8 cellular contexts compared by ENCODE assay signal in genomic region chrX:56733459-56734046, GRCh38. TPM values are rescaled to one million over a fixed set of nuclear protein-coding genes. Genes with fewer than 3 reads are reported as not detected.
A peak's percentile ranks its signal among the peaks of the same experiment; 100 is the strongest.
DNase-seq lines count a peak whose midpoint lies in the region; ATAC-seq and TF ChIP-seq lines count a peak whose summit lies in the region.

No MANE protein-coding gene starts in this region.

- TF ChIP-seq EP300 in suprapubic skin (IDR thresholded peaks at IDR 0.05), result no peak

- CTCF ChIA-PET in CD4-positive, alpha-beta T cell (lab: Charles Lee), result interaction anchor here (0.8 to 1.5 kb wide), 6 partner anchors 12 to 472 kb away, joined by 3 to 8 read pairs (median 4); no protein-coding TSS in a partner anchor

- H3K36me3 Mint-ChIP-seq in CD4-positive, alpha-beta T cell (ENCODE audit: low read depth), result peaks cover 48% of the 10 kb centered on the region

- POLR2A ChIA-PET in CD4-positive, alpha-beta T cell (lab: Charles Lee), result no interaction called here

- no peak for TF ChIP-seq POLR2A in suprapubic skin (IDR thresholded peaks at IDR 0.05)

- ATAC-seq in CD4-positive, alpha-beta T cell (ENCODE audit: poor library complexity), result no peak
- ATAC-seq in GM19324 (IDR thresholded peaks at IDR 0.05; ENCODE audit: low FRiP score, unreplicated experiment), result peak; percentile 40
- no peak for ATAC-seq in GM21526 (IDR thresholded peaks at IDR 0.05; ENCODE audit: low FRiP score, unreplicated experiment)

- no peaks in the 10 kb centered on the region for H3K36me3 ChIP-seq in suprapubic skin

- peak overlapping the region; percentile 13 for H3K27ac Mint-ChIP-seq in CD4-positive, alpha-beta T cell

- intact Hi-C loops in CD4-positive, alpha-beta T cell (cut with DNase I, micrococcal nuclease), result no loop called here
- intact Hi-C loops in dorsolateral prefrontal cortex (cut with DNase I), result no loop called here

- no peak overlapping the region for H3K27ac ChIP-seq in CD4-positive, alpha-beta T cell (ENCODE audit: low read depth, low read length)
- H3K27ac ChIP-seq in dorsolateral prefrontal cortex (no peak overlapping the region), suprapubic skin (no peak overlapping the region)

- H3K4me1 Mint-ChIP-seq in CD4-positive, alpha-beta T cell (ENCODE audit: low read depth), result peaks cover 50% of the 10 kb centered on the region

- DNase-seq in CD4-positive, alpha-beta T cell, result peak in 8 of 10 experiments; percentile 15 to 55 (median 30)
- DNase-seq in NCI-H128 (lab: John Stamatoyannopoulos, UW; ENCODE audit: unreplicated experiment) (peak; percentile 6), dorsolateral prefrontal cortex (peak in 5 of 10 donors; percentile 29 to 78 (median 58)), myocyte (ENCODE audit: low read depth) (peak; percentile 62), suprapubic skin (ENCODE audit: low spot score in 2 of 2) (no peak)
- peak; percentile 56 for DNase-seq in activated CD4-positive, alpha-beta T cell treated with anti-CD3 and anti-CD28 coated beads for 48 hours

- no peaks in the 10 kb centered on the region for H3K27me3 Mint-ChIP-seq in CD4-positive, alpha-beta T cell

- TF ChIP-seq CTCF in CD4-positive, alpha-beta T cell (IDR thresholded peaks at IDR 0.05), result peak; percentile 64
- TF ChIP-seq CTCF in dorsolateral prefrontal cortex (IDR thresholded peaks at IDR 0.05 in 54 of 56, conservative IDR thresholded peaks at IDR 0.05 in 2 of 56; ENCODE audit: low read depth in 1 of 56, partially characterized antibody in 56 of 56) (peak; percentile 46 to 91 (median 74)), suprapubic skin (IDR thresholded peaks at IDR 0.05) (peak; percentile 34 to 45)

- no peaks in the 10 kb centered on the region for H3K27me3 ChIP-seq in CD4-positive, alpha-beta T cell (ENCODE audit: control insufficient read depth, insufficient read depth, low read length)
- H3K27me3 ChIP-seq in dorsolateral prefrontal cortex (peaks cover 0 to 71% (median 10%) of the 10 kb centered on the region in 45 donors), suprapubic skin (no peaks in the 10 kb centered on the region)

- H3K4me3 ChIP-seq in dorsolateral prefrontal cortex (no peak overlapping the region), suprapubic skin (no peak overlapping the region)

- H3K4me1 ChIP-seq in suprapubic skin, result peaks cover 7% of the 10 kb centered on the region

- peak overlapping the region; percentile 38 for H3K4me3 Mint-ChIP-seq in CD4-positive, alpha-beta T cell

- H3K9me3 Mint-ChIP-seq in CD4-positive, alpha-beta T cell, result no peaks in the 10 kb centered on the region

- no peaks in the 10 kb centered on the region for H3K9me3 ChIP-seq in CD4-positive, alpha-beta T cell (ENCODE audit: control insufficient read depth, low read length)
- no peaks in the 10 kb centered on the region for H3K9me3 ChIP-seq in suprapubic skin

- WGBS in suprapubic skin, result 42% methylated on average over 2 of the region's 2 CpGs

RNA-seq across cellular contexts. Expression of gene NBDY, which starts 4.5 kb away (rescaled TPM):
- 10 to 100 TPM; 25.0 to 28.3 TPM for total RNA-seq in CD4-positive, alpha-beta T cell
- total RNA-seq in dorsolateral prefrontal cortex, result 10 to 100 TPM; 17.2 to 46.9 (median 34.2) TPM
- 13.9 and 15.6 TPM in 2 replicates for total RNA-seq in myocyte
- polyA plus RNA-seq in myocyte (2012), result 75.9 TPM
- total RNA-seq in suprapubic skin, result 10 to 100 TPM; 15.6 to 47.2 (median 20.4) TPM

Comparison
In these comparisons a context has a peak if more than half of its experiments do, and no peak if none do; other contexts are left out.
1. DNase-seq: peak in CD4-positive, alpha-beta T cell (8 of 10), NCI-H128 (single experiment), activated CD4-positive, alpha-beta T cell treated with anti-CD3 and anti-CD28 coated beads for 48 hours (single experiment) and myocyte (single experiment); none in suprapubic skin (0 of 2).
2. Peak in every context shown above with its lines, with median percentiles within 50 percentile points of each other: CTCF ChIP-seq.